Comparison of ENCODE assay signal across 23 cellular contexts in the genomic region with DNA sequence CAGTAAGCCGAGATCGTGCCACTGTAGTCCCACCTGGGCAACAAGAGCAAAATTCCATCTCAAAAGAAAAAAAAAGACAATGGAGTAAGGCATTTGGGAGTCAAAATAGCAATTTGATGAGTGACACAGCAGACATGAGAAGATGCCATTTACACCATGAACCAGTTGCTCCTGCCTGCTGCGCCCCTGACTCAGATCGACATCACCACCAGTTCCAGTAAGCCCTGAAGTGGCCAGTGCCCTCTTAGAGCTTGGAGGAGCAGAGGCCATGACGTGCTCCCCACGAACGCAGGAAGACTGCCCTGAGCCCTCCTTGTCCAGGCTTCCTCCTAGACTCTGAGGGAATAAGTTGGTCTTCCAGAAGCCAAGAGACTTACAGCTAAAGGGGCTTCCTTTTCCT.
"Had no signal": no experiment of that assay in that cellular context is flagged by ENCODE, and none has a peak within 500 bp of the region (broad histone marks: within the 10 kb centered on the region; RNA-seq: fewer than 3 reads in every experiment).

No MANE protein-coding gene starts in this region.

- H3K4me1 Mint-ChIP-seq: activated naive CD8-positive, alpha-beta T cell treated with anti-CD3 and anti-CD28 coated beads, Interleukin-2, amount 10 ng/mL, durations not matched to agents 7 days and 5 days had no signal

- H3K27ac Mint-ChIP-seq: activated CD8-positive, alpha-beta T cell treated with anti-CD3 and anti-CD28 coated beads for 36 hours; activated naive CD8-positive, alpha-beta T cell treated with anti-CD3 and anti-CD28 coated beads, Interleukin-2, amount 10 ng/mL, durations not matched to agents 7 days and 5 days had no signal

- H3K36me3 ChIP-seq: adrenal gland, breast epithelium had no signal

- H3K4me3 Mint-ChIP-seq: activated CD8-positive, alpha-beta T cell treated with anti-CD3 and anti-CD28 coated beads for 36 hours; activated naive CD8-positive, alpha-beta T cell treated with anti-CD3 and anti-CD28 coated beads, Interleukin-2, amount 10 ng/mL, durations not matched to agents 7 days and 5 days had no signal

- H3K4me3 ChIP-seq: adrenal gland, breast epithelium had no signal

- H3K36me3 Mint-ChIP-seq: activated naive CD8-positive, alpha-beta T cell treated with anti-CD3 and anti-CD28 coated beads, Interleukin-2, amount 10 ng/mL, durations not matched to agents 7 days and 5 days had no signal

- ATAC-seq: activated CD8-positive, alpha-beta T cell treated with anti-CD3 and anti-CD28 coated beads for 36 hours; PC-3 had no signal

- H3K9me3 ChIP-seq: adrenal gland, breast epithelium had no signal

- H3K9me3 Mint-ChIP-seq: activated CD8-positive, alpha-beta T cell treated with anti-CD3 and anti-CD28 coated beads for 36 hours; activated naive CD8-positive, alpha-beta T cell treated with anti-CD3 and anti-CD28 coated beads, Interleukin-2, amount 10 ng/mL, durations not matched to agents 7 days and 5 days had no signal

- H3K27me3 ChIP-seq: adrenal gland, breast epithelium had no signal

- DNase-seq: activated CD4-positive, alpha-beta T cell treated with anti-CD3 and anti-CD28 coated beads for 4 hours; activated CD8-positive, alpha-beta memory T cell treated with anti-CD3 and anti-CD28 coated beads, Interleukin-2, amount 50 U/mL, for 48 hours; activated CD8-positive, alpha-beta T cell treated with anti-CD3 and anti-CD28 coated beads for 36 hours; activated naive CD4-positive, alpha-beta T cell treated with anti-CD3 and anti-CD28 coated beads, Interleukin-2, amount 50 U/mL, for 16 hours; activated naive CD8-positive, alpha-beta T cell treated with anti-CD3 and anti-CD28 coated beads, Interleukin-2, amount 10 ng/mL, durations not matched to agents 7 days and 5 days; activated T-cell treated with anti-CD3 and anti-CD28 coated beads, Interleukin-2, amount 50 U/mL, for 1 hour; adrenal gland; anterior cingulate cortex; central memory CD4-positive, alpha-beta T cell; Kasumi-1; KBM-7; NCI-H1105; NCI-H1436; NCI-H1694 treated with DMSO at 0.1 percent for 48 hours; NCI-H2029 treated with DMSO at 0.1 percent for 48 hours; NCI-H345; NCI-H510A; NCI-H69; PC-3; SHP77 treated with DMSO at 0.1 percent for 48 hours; T-helper 2 cell; T1000 had no signal
